In the genomic region with DNA sequence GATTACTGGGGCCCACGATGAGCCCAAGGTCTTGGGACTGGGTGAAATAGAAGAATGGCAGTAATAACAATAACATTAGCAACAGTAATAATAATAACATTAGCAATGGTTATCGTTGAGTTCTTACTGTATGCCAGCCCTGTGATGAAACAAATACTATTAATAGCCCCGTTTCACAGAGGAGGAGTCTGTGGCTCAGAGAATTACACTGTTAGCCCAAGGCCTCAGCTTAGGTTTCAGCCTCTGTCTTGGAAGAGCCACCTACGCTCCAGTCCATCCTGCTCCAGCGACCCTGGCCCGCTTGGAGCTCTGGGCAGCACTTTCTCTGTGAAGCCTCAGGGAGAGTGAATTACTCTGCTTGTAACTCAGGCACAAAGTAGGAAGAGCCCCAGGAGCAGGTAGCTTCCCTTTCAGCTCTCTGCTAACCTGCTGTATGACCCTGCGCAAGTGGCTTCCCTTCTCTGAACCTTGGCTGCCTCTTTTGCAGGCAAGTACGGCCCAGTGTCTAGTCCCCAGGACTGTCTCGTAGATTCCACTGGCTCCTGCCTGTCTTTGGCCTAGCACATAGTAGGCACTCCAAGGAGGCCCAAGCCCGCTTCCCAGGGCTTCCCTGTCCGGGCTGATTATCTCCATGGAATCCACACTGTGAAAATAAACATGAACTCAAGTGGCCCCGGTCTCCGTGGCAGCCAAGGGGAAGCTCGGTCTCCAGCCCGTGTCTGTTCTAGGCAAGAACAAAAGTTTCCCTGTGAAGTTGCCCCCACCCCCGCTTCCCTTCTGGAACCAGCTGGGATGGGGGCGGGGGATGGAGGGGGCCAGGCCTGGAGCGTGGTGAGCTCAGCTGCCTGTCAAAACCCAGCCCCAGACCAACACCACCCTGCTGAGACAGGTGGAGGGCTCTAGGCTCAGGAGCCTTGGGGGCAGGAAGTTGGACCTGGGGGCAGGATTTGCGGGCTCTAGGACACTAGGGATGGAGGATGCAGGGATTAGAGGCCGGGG, we compare ENCODE assay signal across 13 cellular contexts. TPM values are rescaled to one million over a fixed set of nuclear protein-coding genes. Genes with fewer than 3 reads are reported as not detected.
DNase-seq lines count a peak whose midpoint lies in the region; ATAC-seq and TF ChIP-seq lines count a peak whose summit lies in the region.
"Had no signal": no experiment of that assay in that cellular context is flagged by ENCODE, and none has a peak within 500 bp of the region (broad histone marks: within the 10 kb centered on the region; RNA-seq: fewer than 3 reads in every experiment).

No MANE protein-coding gene starts in this region.

- H3K27ac ChIP-seq in thyroid gland: peak overlapping the region in 2 of 3 donors; percentile 52 to 65
- H3K27ac ChIP-seq: vagina had no signal

- peak; percentile 88 for ATAC-seq in Right ventricle myocardium inferior
- no peak for ATAC-seq in stimulated activated naive CD8-positive, alpha-beta T cell treated with anti-CD3 and anti-CD28 coated beads, Interleukin-15, amount 100 ng/mL, for 72 hours

- peak overlapping the region in 1 of 2 donors; percentile 4 for H3K27ac Mint-ChIP-seq in stimulated activated naive CD8-positive, alpha-beta T cell treated with anti-CD3 and anti-CD28 coated beads, Interleukin-15, amount 100 ng/mL, for 72 hours
- H3K27ac Mint-ChIP-seq: activated naive CD4-positive, alpha-beta T cell treated with anti-CD3 and anti-CD28 coated beads, Interleukin-2, amount 50 U/mL, for 24 hours had no signal

- H3K4me1 ChIP-seq in mucosa of stomach (ENCODE audit: control insufficient read depth, insufficient read depth, low read length): peaks cover 6% of the 10 kb centered on the region
- peaks cover 31 to 47% of the 10 kb centered on the region in 2 donors for H3K4me1 ChIP-seq in thyroid gland
- H3K4me1 ChIP-seq: vagina had no signal

- peaks cover 18% of the 10 kb centered on the region for H3K27me3 ChIP-seq in mucosa of stomach (ENCODE audit: control insufficient read depth, insufficient read depth, low read length)
- no peaks in the 10 kb centered on the region for H3K27me3 ChIP-seq in thyroid gland
- H3K27me3 ChIP-seq: vagina had no signal

- TF ChIP-seq POLR2A in thyroid gland (IDR thresholded peaks at IDR 0.05): no peak

- no peak for TF ChIP-seq CTCF in thyroid gland (IDR thresholded peaks at IDR 0.05)

- peaks cover 90% of the 10 kb centered on the region for H3K27me3 Mint-ChIP-seq in stimulated activated naive CD8-positive, alpha-beta T cell treated with anti-CD3 and anti-CD28 coated beads, Interleukin-15, amount 100 ng/mL, for 72 hours

- H3K4me3 Mint-ChIP-seq in stimulated activated naive CD8-positive, alpha-beta T cell treated with anti-CD3 and anti-CD28 coated beads, Interleukin-15, amount 100 ng/mL, for 72 hours: no peak overlapping the region
- H3K4me3 Mint-ChIP-seq: activated naive CD4-positive, alpha-beta T cell treated with anti-CD3 and anti-CD28 coated beads, Interleukin-2, amount 50 U/mL, for 24 hours had no signal

- intact Hi-C loops in Right ventricle myocardium inferior (cut with DNase I) (no loop called here), thyroid gland (cut with DNase I) (no loop called here)

- no peak overlapping the region for H3K4me3 ChIP-seq in mucosa of stomach (ENCODE audit: low read length)
- H3K4me3 ChIP-seq in thyroid gland (replicated peaks in 1 of 3): no peak overlapping the region
- H3K4me3 ChIP-seq: vagina had no signal

- H3K9ac ChIP-seq in mucosa of stomach (ENCODE audit: low read length): peak overlapping the region; percentile 15

- 43 to 55% methylated on average over 9 to 18 of the region's 20 CpGs for WGBS in thyroid gland, 2 donors

- no peaks in the 10 kb centered on the region for H3K4me1 Mint-ChIP-seq in stimulated activated naive CD8-positive, alpha-beta T cell treated with anti-CD3 and anti-CD28 coated beads, Interleukin-15, amount 100 ng/mL, for 72 hours
- H3K4me1 Mint-ChIP-seq: activated naive CD4-positive, alpha-beta T cell treated with anti-CD3 and anti-CD28 coated beads, Interleukin-2, amount 50 U/mL, for 24 hours had no signal

- H3K9me3 Mint-ChIP-seq in stimulated activated naive CD8-positive, alpha-beta T cell treated with anti-CD3 and anti-CD28 coated beads, Interleukin-15, amount 100 ng/mL, for 72 hours: no peaks in the 10 kb centered on the region
- H3K9me3 Mint-ChIP-seq: activated naive CD4-positive, alpha-beta T cell treated with anti-CD3 and anti-CD28 coated beads, Interleukin-2, amount 50 U/mL, for 24 hours had no signal

- DNase-seq in NCI-H748 (lab: John Stamatoyannopoulos, UW; ENCODE audit: unreplicated experiment) (peak; percentile 32), NCI-H748 treated with DMSO at 0.1 percent for 48 hours (lab: John Stamatoyannopoulos, UW) (no peak), Right ventricle myocardium inferior (ENCODE audit: missing footprints) (peak; percentile 92), thyroid gland (peak; percentile 69 to 72), RPMI8226 (no peak), GM19238 (ENCODE audit: insufficient read length, low spot score) (no peak)
- DNase-seq in stimulated activated naive CD8-positive, alpha-beta T cell treated with anti-CD3 and anti-CD28 coated beads, Interleukin-15, amount 100 ng/mL, for 72 hours: no peak
- DNase-seq: activated CD4-positive, CD25-positive, alpha-beta regulatory T cell treated with anti-CD3 and anti-CD28 coated beads, Interleukin-2, amount 50 U/mL, for 72 hours; NCI-H2029; stimulated activated CD4-positive, alpha-beta T cell treated with anti-CD3 and anti-CD28 coated beads, Interleukin-4, amount 100 ng/mL, for 24 hours had no signal

- no peaks in the 10 kb centered on the region for H3K9me3 ChIP-seq in mucosa of stomach (ENCODE audit: control insufficient read depth, low read length)
- H3K9me3 ChIP-seq in thyroid gland: no peaks in the 10 kb centered on the region
- H3K9me3 ChIP-seq: vagina had no signal

- H3K36me3 ChIP-seq in mucosa of stomach (ENCODE audit: control insufficient read depth, insufficient read depth, low read length) (no peaks in the 10 kb centered on the region), thyroid gland (no peaks in the 10 kb centered on the region)
- H3K36me3 ChIP-seq: vagina had no signal

RNA-seq across cellular contexts. Expression of a gene that starts 26.2 kb away (rescaled TPM):
- 1.2 TPM for total RNA-seq in Right ventricle myocardium inferior
- total RNA-seq in thyroid gland: 1 to 10 TPM in 3 of 4 donors, under 1 TPM in 1; 0.68 to 5.5 (median 1.7) TPM
- total RNA-seq: vagina had no signal

Comparison
In these comparisons a context has a peak if more than half of its experiments do, and no peak if none do; other contexts are left out.
1. DNase-seq: peak in NCI-H748 (single experiment), Right ventricle myocardium inferior (single experiment) and thyroid gland (2 of 2); none in NCI-H748 treated with DMSO at 0.1 percent for 48 hours (single experiment), RPMI8226 (single experiment), stimulated activated naive CD8-positive, alpha-beta T cell treated with anti-CD3 and anti-CD28 coated beads, Interleukin-15, amount 100 ng/mL, for 72 hours (0 of 2) and GM19238 (single experiment).